Comparison of ENCODE assay signal across 1 cellular context in the genomic region with DNA sequence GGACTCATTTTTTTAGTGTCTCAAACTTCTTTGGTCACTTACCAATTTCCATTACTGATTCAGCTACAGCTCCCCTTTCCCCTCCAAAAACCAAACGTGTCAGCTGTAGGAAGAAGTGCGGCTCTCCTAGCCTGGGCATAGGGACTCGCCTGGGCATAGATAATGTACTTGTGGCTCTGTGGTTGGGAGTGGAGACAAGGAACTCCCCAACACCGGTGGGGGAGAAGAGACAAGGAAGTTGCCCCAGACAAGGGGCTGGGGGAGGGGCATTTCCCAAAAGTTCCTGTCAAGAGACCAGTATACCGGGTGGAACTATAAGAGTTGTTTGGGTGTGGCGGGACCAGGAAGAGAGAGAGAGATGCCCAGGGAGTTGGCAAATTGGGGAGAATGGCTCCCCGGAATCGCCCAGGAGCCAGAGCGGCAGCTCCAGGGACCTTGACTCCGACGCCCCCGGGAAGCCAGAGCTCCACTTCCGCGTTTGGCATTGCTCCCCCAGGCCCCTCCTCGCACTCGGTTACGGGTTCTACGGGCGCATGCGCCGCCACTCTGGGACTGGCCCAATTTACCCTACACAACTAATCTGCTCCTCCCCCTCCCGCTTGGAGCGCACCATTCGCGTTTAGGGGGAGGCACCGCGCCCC.
TF ChIP-seq lines count a peak whose summit lies in the region.

No MANE protein-coding gene starts in this region.

TF ChIP-seq in Ishikawa, 13 proteins besides CTCF, POLR2A, EP300 and RAD21 (continued from another document):
- TF ChIP-seq, protein P1, sequence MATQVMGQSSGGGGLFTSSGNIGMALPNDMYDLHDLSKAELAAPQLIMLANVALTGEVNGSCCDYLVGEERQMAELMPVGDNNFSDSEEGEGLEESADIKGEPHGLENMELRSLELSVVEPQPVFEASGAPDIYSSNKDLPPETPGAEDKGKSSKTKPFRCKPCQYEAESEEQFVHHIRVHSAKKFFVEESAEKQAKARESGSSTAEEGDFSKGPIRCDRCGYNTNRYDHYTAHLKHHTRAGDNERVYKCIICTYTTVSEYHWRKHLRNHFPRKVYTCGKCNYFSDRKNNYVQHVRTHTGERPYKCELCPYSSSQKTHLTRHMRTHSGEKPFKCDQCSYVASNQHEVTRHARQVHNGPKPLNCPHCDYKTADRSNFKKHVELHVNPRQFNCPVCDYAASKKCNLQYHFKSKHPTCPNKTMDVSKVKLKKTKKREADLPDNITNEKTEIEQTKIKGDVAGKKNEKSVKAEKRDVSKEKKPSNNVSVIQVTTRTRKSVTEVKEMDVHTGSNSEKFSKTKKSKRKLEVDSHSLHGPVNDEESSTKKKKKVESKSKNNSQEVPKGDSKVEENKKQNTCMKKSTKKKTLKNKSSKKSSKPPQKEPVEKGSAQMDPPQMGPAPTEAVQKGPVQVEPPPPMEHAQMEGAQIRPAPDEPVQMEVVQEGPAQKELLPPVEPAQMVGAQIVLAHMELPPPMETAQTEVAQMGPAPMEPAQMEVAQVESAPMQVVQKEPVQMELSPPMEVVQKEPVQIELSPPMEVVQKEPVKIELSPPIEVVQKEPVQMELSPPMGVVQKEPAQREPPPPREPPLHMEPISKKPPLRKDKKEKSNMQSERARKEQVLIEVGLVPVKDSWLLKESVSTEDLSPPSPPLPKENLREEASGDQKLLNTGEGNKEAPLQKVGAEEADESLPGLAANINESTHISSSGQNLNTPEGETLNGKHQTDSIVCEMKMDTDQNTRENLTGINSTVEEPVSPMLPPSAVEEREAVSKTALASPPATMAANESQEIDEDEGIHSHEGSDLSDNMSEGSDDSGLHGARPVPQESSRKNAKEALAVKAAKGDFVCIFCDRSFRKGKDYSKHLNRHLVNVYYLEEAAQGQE (IDR thresholded peaks at IDR 0.05; ENCODE audit: low read depth), result 0 out of 2 replicates have a peak, but pooled peaks have one; percentile 3
